In genomic region chr4:76830612-76831474, GRCh38 we compare ENCODE assay signal across 1 cellular context.
TF ChIP-seq lines count a peak whose summit lies in the region.

No MANE protein-coding gene starts in this region.

TF ChIP-seq in HepG2, 621 proteins besides CTCF, POLR2A, EP300 and RAD21 (continued from another document and continues in another):
- TF ChIP-seq DNMT1 (CRISPR knock-in tag; IDR thresholded peaks at IDR 0.05) (no peak), FOXO1 (CRISPR knock-in tag; IDR thresholded peaks at IDR 0.05) (peak; percentile 21; the same call in 1 of the 2 replicates), SOX6 (IDR thresholded peaks at IDR 0.05) (no peak), SOX6 (CRISPR knock-in tag; IDR thresholded peaks at IDR 0.05) (peak; percentile 88), ZNF577 (CRISPR knock-in tag; IDR thresholded peaks at IDR 0.05; ENCODE audit: borderline replicate concordance, low read depth) (no peak), ZNF572 (CRISPR knock-in tag; IDR thresholded peaks at IDR 0.05) (0 out of 2 replicates have a peak, but pooled peaks have one; percentile 35), ZSCAN30 (CRISPR knock-in tag; IDR thresholded peaks at IDR 0.05) (no peak), BCL6 (CRISPR knock-in tag; IDR thresholded peaks at IDR 0.05) (peak; percentile 88), REPIN1 (CRISPR knock-in tag; IDR thresholded peaks at IDR 0.05; ENCODE audit: borderline replicate concordance, low read depth) (peak; percentile 85), NCOA2 (CRISPR knock-in tag; IDR thresholded peaks at IDR 0.05) (peak; percentile 68), POLR2AphosphoS2 (IDR thresholded peaks at IDR 0.05; ENCODE audit: low read depth, low read length) (no peak), PLRG1 (conservative IDR thresholded peaks at IDR 0.05) (no peak), ZNF274 (CRISPR knock-in tag; IDR thresholded peaks at IDR 0.05) (no peak), SSRP1 (CRISPR knock-in tag; IDR thresholded peaks at IDR 0.05) (no peak), ZNF703 (CRISPR knock-in tag; IDR thresholded peaks at IDR 0.05; ENCODE audit: borderline replicate concordance) (no peak), SMAD9 (CRISPR knock-in tag; IDR thresholded peaks at IDR 0.05) (0 out of 2 replicates have a peak, but pooled peaks have one; percentile 32), TBX2 (CRISPR knock-in tag; IDR thresholded peaks at IDR 0.05; ENCODE audit: borderline replicate concordance) (peak; percentile 71), TAF1 (CRISPR knock-in tag; IDR thresholded peaks at IDR 0.05) (peak; percentile 69; the same call in 1 of the 2 replicates), ZNF3 (CRISPR knock-in tag; IDR thresholded peaks at IDR 0.05) (no peak), CBFB (CRISPR knock-in tag; IDR thresholded peaks at IDR 0.05) (no peak), ZSCAN20 (CRISPR knock-in tag; IDR thresholded peaks at IDR 0.05; ENCODE audit: borderline replicate concordance) (no peak), HNRNPH1 (optimal IDR thresholded peaks at IDR 0.05; ENCODE audit: low read depth, low read length) (no peak), HDAC2 (CRISPR knock-in tag; IDR thresholded peaks at IDR 0.05) (peak; percentile 79), FOXP1 (IDR thresholded peaks at IDR 0.05) (no peak), FOXP1 (CRISPR knock-in tag; IDR thresholded peaks at IDR 0.05) (no peak), TARDBP (CRISPR knock-in tag; IDR thresholded peaks at IDR 0.05) (peak; percentile 81), ZNF232 (CRISPR knock-in tag; IDR thresholded peaks at IDR 0.05; ENCODE audit: borderline replicate concordance) (no peak), ZNF556 (CRISPR knock-in tag; IDR thresholded peaks at IDR 0.05; ENCODE audit: borderline replicate concordance) (peak; percentile 64; the same call in 1 of the 2 replicates), ZNF12 (CRISPR knock-in tag; IDR thresholded peaks at IDR 0.05) (no peak), HIVEP1 (CRISPR knock-in tag; IDR thresholded peaks at IDR 0.05) (peak; percentile 62), ZNF773 (CRISPR knock-in tag; IDR thresholded peaks at IDR 0.05; ENCODE audit: borderline replicate concordance) (no peak), ZNF768 (CRISPR knock-in tag; IDR thresholded peaks at IDR 0.05) (no peak), ZNF33A (CRISPR knock-in tag; IDR thresholded peaks at IDR 0.05; ENCODE audit: borderline replicate concordance) (no peak), ZNF121 (CRISPR knock-in tag; IDR thresholded peaks at IDR 0.05) (0 out of 2 replicates have a peak, but pooled peaks have one; percentile 9), ZNF256 (CRISPR knock-in tag; conservative IDR thresholded peaks at IDR 0.05) (no peak), SUZ12 (IDR thresholded peaks at IDR 0.05; ENCODE audit: low read depth, low read length) (no peak), ZNF30 (CRISPR knock-in tag; IDR thresholded peaks at IDR 0.05) (no peak), NR2C2 (CRISPR knock-in tag; IDR thresholded peaks at IDR 0.05; ENCODE audit: borderline replicate concordance) (peak; percentile 85), MED13 (CRISPR knock-in tag; IDR thresholded peaks at IDR 0.05) (no peak), NFKBIZ (CRISPR knock-in tag; IDR thresholded peaks at IDR 0.05) (0 out of 2 replicates have a peak, but pooled peaks have one; percentile 63), NFYB (CRISPR knock-in tag; IDR thresholded peaks at IDR 0.05) (no peak), KDM3A (CRISPR knock-in tag; IDR thresholded peaks at IDR 0.05; ENCODE audit: low read depth) (no peak), HDAC6 (IDR thresholded peaks at IDR 0.05; ENCODE audit: low read depth, low read length) (no peak)
- TF ChIP-seq, protein P1, sequence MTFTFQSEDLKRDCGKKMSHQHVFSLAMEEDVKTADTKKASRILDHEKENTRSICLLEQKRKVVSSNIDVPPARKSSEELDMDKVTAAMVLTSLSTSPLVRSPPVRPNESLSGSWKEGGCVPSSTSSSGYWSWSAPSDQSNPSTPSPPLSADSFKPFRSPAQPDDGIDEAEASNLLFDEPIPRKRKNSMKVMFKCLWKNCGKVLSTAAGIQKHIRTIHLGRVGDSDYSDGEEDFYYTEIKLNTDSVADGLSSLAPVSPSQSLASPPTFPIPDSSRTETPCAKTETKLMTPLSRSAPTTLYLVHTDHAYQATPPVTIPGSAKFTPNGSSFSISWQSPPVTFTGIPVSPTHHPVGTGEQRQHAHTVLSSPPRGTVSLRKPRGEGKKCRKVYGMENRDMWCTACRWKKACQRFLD (CRISPR knock-in tag; IDR thresholded peaks at IDR 0.05; ENCODE audit: borderline replicate concordance), result 0 out of 2 replicates have a peak, but pooled peaks have one; percentile 16
- TF ChIP-seq, protein P2, sequence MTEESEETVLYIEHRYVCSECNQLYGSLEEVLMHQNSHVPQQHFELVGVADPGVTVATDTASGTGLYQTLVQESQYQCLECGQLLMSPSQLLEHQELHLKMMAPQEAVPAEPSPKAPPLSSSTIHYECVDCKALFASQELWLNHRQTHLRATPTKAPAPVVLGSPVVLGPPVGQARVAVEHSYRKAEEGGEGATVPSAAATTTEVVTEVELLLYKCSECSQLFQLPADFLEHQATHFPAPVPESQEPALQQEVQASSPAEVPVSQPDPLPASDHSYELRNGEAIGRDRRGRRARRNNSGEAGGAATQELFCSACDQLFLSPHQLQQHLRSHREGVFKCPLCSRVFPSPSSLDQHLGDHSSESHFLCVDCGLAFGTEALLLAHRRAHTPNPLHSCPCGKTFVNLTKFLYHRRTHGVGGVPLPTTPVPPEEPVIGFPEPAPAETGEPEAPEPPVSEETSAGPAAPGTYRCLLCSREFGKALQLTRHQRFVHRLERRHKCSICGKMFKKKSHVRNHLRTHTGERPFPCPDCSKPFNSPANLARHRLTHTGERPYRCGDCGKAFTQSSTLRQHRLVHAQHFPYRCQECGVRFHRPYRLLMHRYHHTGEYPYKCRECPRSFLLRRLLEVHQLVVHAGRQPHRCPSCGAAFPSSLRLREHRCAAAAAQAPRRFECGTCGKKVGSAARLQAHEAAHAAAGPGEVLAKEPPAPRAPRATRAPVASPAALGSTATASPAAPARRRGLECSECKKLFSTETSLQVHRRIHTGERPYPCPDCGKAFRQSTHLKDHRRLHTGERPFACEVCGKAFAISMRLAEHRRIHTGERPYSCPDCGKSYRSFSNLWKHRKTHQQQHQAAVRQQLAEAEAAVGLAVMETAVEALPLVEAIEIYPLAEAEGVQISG (CRISPR knock-in tag; IDR thresholded peaks at IDR 0.05), result peak; percentile 39; the same call in 1 of the 2 replicates
- TF ChIP-seq, protein P3, sequence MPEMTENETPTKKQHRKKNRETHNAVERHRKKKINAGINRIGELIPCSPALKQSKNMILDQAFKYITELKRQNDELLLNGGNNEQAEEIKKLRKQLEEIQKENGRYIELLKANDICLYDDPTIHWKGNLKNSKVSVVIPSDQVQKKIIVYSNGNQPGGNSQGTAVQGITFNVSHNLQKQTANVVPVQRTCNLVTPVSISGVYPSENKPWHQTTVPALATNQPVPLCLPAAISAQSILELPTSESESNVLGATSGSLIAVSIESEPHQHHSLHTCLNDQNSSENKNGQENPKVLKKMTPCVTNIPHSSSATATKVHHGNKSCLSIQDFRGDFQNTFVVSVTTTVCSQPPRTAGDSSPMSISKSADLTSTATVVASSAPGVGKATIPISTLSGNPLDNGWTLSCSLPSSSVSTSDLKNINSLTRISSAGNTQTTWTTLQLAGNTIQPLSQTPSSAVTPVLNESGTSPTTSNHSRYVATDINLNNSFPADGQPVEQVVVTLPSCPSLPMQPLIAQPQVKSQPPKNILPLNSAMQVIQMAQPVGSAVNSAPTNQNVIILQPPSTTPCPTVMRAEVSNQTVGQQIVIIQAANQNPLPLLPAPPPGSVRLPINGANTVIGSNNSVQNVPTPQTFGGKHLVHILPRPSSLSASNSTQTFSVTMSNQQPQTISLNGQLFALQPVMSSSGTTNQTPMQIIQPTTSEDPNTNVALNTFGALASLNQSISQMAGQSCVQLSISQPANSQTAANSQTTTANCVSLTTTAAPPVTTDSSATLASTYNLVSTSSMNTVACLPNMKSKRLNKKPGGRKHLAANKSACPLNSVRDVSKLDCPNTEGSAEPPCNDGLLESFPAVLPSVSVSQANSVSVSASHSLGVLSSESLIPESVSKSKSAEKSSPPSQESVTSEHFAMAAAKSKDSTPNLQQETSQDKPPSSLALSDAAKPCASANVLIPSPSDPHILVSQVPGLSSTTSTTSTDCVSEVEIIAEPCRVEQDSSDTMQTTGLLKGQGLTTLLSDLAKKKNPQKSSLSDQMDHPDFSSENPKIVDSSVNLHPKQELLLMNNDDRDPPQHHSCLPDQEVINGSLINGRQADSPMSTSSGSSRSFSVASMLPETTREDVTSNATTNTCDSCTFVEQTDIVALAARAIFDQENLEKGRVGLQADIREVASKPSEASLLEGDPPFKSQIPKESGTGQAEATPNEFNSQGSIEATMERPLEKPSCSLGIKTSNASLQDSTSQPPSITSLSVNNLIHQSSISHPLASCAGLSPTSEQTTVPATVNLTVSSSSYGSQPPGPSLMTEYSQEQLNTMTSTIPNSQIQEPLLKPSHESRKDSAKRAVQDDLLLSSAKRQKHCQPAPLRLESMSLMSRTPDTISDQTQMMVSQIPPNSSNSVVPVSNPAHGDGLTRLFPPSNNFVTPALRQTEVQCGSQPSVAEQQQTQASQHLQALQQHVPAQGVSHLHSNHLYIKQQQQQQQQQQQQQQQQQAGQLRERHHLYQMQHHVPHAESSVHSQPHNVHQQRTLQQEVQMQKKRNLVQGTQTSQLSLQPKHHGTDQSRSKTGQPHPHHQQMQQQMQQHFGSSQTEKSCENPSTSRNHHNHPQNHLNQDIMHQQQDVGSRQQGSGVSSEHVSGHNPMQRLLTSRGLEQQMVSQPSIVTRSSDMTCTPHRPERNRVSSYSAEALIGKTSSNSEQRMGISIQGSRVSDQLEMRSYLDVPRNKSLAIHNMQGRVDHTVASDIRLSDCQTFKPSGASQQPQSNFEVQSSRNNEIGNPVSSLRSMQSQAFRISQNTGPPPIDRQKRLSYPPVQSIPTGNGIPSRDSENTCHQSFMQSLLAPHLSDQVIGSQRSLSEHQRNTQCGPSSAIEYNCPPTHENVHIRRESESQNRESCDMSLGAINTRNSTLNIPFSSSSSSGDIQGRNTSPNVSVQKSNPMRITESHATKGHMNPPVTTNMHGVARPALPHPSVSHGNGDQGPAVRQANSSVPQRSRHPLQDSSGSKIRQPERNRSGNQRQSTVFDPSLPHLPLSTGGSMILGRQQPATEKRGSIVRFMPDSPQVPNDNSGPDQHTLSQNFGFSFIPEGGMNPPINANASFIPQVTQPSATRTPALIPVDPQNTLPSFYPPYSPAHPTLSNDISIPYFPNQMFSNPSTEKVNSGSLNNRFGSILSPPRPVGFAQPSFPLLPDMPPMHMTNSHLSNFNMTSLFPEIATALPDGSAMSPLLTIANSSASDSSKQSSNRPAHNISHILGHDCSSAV (CRISPR knock-in tag; IDR thresholded peaks at IDR 0.05; ENCODE audit: borderline replicate concordance), result no peak
- TF ChIP-seq, protein P4, sequence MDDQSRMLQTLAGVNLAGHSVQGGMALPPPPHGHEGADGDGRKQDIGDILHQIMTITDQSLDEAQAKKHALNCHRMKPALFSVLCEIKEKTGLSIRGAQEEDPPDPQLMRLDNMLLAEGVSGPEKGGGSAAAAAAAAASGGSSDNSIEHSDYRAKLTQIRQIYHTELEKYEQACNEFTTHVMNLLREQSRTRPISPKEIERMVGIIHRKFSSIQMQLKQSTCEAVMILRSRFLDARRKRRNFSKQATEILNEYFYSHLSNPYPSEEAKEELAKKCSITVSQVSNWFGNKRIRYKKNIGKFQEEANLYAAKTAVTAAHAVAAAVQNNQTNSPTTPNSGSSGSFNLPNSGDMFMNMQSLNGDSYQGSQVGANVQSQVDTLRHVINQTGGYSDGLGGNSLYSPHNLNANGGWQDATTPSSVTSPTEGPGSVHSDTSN (CRISPR knock-in tag; IDR thresholded peaks at IDR 0.05; ENCODE audit: borderline replicate concordance), result no peak
- TF ChIP-seq, protein P5, sequence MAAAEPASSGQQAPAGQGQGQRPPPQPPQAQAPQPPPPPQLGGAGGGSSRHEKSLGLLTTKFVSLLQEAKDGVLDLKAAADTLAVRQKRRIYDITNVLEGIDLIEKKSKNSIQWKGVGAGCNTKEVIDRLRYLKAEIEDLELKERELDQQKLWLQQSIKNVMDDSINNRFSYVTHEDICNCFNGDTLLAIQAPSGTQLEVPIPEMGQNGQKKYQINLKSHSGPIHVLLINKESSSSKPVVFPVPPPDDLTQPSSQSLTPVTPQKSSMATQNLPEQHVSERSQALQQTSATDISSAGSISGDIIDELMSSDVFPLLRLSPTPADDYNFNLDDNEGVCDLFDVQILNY (CRISPR knock-in tag; conservative IDR thresholded peaks at IDR 0.05), result no peak
- TF ChIP-seq, protein P6, sequence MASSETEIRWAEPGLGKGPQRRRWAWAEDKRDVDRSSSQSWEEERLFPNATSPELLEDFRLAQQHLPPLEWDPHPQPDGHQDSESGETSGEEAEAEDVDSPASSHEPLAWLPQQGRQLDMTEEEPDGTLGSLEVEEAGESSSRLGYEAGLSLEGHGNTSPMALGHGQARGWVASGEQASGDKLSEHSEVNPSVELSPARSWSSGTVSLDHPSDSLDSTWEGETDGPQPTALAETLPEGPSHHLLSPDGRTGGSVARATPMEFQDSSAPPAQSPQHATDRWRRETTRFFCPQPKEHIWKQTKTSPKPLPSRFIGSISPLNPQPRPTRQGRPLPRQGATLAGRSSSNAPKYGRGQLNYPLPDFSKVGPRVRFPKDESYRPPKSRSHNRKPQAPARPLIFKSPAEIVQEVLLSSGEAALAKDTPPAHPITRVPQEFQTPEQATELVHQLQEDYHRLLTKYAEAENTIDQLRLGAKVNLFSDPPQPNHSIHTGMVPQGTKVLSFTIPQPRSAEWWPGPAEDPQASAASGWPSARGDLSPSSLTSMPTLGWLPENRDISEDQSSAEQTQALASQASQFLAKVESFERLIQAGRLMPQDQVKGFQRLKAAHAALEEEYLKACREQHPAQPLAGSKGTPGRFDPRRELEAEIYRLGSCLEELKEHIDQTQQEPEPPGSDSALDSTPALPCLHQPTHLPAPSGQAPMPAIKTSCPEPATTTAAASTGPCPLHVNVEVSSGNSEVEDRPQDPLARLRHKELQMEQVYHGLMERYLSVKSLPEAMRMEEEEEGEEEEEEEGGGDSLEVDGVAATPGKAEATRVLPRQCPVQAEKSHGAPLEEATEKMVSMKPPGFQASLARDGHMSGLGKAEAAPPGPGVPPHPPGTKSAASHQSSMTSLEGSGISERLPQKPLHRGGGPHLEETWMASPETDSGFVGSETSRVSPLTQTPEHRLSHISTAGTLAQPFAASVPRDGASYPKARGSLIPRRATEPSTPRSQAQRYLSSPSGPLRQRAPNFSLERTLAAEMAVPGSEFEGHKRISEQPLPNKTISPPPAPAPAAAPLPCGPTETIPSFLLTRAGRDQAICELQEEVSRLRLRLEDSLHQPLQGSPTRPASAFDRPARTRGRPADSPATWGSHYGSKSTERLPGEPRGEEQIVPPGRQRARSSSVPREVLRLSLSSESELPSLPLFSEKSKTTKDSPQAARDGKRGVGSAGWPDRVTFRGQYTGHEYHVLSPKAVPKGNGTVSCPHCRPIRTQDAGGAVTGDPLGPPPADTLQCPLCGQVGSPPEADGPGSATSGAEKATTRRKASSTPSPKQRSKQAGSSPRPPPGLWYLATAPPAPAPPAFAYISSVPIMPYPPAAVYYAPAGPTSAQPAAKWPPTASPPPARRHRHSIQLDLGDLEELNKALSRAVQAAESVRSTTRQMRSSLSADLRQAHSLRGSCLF (CRISPR knock-in tag; IDR thresholded peaks at IDR 0.05; ENCODE audit: borderline replicate concordance), result no peak
